1 cellular context compared by ENCODE assay signal in the genomic region with DNA sequence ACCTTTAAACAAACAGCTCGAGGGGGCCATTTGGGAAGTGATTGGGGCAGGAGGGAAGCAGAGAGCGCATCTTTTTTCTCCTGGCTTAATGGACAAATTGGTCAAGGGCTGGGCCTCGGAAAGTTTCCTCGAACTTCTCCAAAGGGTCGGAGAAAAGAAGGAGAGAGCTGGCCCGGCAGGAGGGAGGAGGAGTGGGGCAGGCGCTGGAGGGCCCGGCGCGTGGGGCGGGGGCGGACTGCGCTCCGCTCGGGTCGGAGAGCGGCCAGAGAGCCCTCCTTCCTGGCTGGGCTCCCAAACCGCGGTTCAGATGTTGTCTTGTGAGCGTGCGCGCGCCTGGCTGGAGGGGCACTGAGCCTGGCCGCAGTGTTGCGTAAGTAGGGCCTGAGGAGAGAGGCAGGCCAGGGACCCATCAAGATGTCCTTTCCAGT.
TF ChIP-seq lines count a peak whose summit lies in the region.

No MANE protein-coding gene starts in this region.

TF ChIP-seq in K562, 482 proteins besides CTCF, POLR2A, EP300 and RAD21 (continued from another document):
- TF ChIP-seq NRF1 (conservative IDR thresholded peaks at IDR 0.05 in 1 of 2, IDR thresholded peaks at IDR 0.05 in 1 of 2) (peak; percentile 39 to 43; a peak in 3 of 4 replicates), NELFE (IDR thresholded peaks at IDR 0.05; ENCODE audit: insufficient read depth, insufficient read length) (no peak)
